Comparison of ENCODE assay signal across 1 cellular context in genomic region chr12:123237646-123238329, GRCh38.
TF ChIP-seq lines count a peak whose summit lies in the region.

No MANE protein-coding gene starts in this region.

TF ChIP-seq in HEK293, 187 proteins besides CTCF, POLR2A, EP300 and RAD21 (continued from another document):
- TF ChIP-seq, protein P1, sequence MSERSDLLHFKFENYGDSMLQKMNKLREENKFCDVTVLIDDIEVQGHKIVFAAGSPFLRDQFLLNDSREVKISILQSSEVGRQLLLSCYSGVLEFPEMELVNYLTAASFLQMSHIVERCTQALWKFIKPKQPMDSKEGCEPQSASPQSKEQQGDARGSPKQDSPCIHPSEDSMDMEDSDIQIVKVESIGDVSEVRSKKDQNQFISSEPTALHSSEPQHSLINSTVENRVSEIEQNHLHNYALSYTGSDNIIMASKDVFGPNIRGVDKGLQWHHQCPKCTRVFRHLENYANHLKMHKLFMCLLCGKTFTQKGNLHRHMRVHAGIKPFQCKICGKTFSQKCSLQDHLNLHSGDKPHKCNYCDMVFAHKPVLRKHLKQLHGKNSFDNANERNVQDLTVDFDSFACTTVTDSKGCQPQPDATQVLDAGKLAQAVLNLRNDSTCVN (tag by site-specific recombination; optimal IDR thresholded peaks at IDR 0.05) = no peak
- no peak for TF ChIP-seq MYNN (tag by site-specific recombination; IDR thresholded peaks at IDR 0.05; ENCODE audit: borderline replicate concordance)
- TF ChIP-seq IKZF3 (tag by site-specific recombination; IDR thresholded peaks at IDR 0.05) = no peak
- TF ChIP-seq ZNF548 (tag by site-specific recombination; IDR thresholded peaks at IDR 0.05) = no peak
- no peak for TF ChIP-seq ZNF664 (tag by site-specific recombination; IDR thresholded peaks at IDR 0.05)
- peak; percentile 81; the same call in 1 of the 2 replicates for TF ChIP-seq REPIN1 (tag by site-specific recombination; IDR thresholded peaks at IDR 0.05; ENCODE audit: low read depth)
- 0 out of 2 replicates have a peak, but pooled peaks have one; percentile 25 for TF ChIP-seq PRDM1 (tag by site-specific recombination; IDR thresholded peaks at IDR 0.05)
- peak; percentile 81 for TF ChIP-seq ZNF654 (tag by site-specific recombination; IDR thresholded peaks at IDR 0.05; ENCODE audit: low read depth)
- TF ChIP-seq ZNF747 (tag by site-specific recombination; IDR thresholded peaks at IDR 0.05) = no peak
- no peak for TF ChIP-seq ZNF221 (tag by site-specific recombination; IDR thresholded peaks at IDR 0.05; ENCODE audit: borderline replicate concordance)
- TF ChIP-seq ZNF544 (tag by site-specific recombination; IDR thresholded peaks at IDR 0.05) = no peak
- no peak for TF ChIP-seq ZNF169 (tag by site-specific recombination; IDR thresholded peaks at IDR 0.05)
- TF ChIP-seq ZNF549 (tag by site-specific recombination; IDR thresholded peaks at IDR 0.05) = no peak
- no peak for TF ChIP-seq ZSCAN5A (tag by site-specific recombination; IDR thresholded peaks at IDR 0.05)
- TF ChIP-seq, protein P2, sequence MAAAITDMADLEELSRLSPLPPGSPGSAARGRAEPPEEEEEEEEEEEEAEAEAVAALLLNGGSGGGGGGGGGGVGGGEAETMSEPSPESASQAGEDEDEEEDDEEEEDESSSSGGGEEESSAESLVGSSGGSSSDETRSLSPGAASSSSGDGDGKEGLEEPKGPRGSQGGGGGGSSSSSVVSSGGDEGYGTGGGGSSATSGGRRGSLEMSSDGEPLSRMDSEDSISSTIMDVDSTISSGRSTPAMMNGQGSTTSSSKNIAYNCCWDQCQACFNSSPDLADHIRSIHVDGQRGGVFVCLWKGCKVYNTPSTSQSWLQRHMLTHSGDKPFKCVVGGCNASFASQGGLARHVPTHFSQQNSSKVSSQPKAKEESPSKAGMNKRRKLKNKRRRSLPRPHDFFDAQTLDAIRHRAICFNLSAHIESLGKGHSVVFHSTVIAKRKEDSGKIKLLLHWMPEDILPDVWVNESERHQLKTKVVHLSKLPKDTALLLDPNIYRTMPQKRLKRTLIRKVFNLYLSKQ (tag by site-specific recombination; IDR thresholded peaks at IDR 0.05; ENCODE audit: borderline replicate concordance) = no peak
- no peak for TF ChIP-seq BCL11A (tag by site-specific recombination; IDR thresholded peaks at IDR 0.05; ENCODE audit: low read depth)
- TF ChIP-seq ZNF292 (tag by site-specific recombination; IDR thresholded peaks at IDR 0.05; ENCODE audit: borderline replicate concordance, low read depth) = no peak
